1 cellular context compared by ENCODE assay signal in genomic region chr2:195513119-195513518, GRCh38.
TF ChIP-seq lines count a peak whose summit lies in the region.

No MANE protein-coding gene starts in this region.

TF ChIP-seq in K562, 482 proteins besides CTCF, POLR2A, EP300 and RAD21 (continued from another document and continues in another):
- TF ChIP-seq ZNF398 (CRISPR knock-in tag; IDR thresholded peaks at IDR 0.05) (no peak), ZNF696 (CRISPR knock-in tag; conservative IDR thresholded peaks at IDR 0.05) (no peak), USF2 (CRISPR knock-in tag; IDR thresholded peaks at IDR 0.05) (no peak), NR1H2 (CRISPR knock-in tag; IDR thresholded peaks at IDR 0.05) (no peak), MAFF (IDR thresholded peaks at IDR 0.05; ENCODE audit: low read length) (no peak; the same call in 1 of the 2 replicates), DIDO1 (tag; IDR thresholded peaks at IDR 0.05; ENCODE audit: low read depth) (no peak), ADNP (tag; IDR thresholded peaks at IDR 0.05) (no peak), ZNF274 (IDR thresholded peaks at IDR 0.05; ENCODE audit: borderline replicate concordance, low read depth, low read length) (no peak), CREB3L1 (IDR thresholded peaks at IDR 0.05; ENCODE audit: borderline replicate concordance, low read depth) (0 out of 2 replicates have a peak, but pooled peaks have one; percentile 8), FOXA3 (CRISPR knock-in tag; conservative IDR thresholded peaks at IDR 0.05 in 1 of 2, IDR thresholded peaks at IDR 0.05 in 1 of 2) (peak in 1 of 2 experiments; percentile 72; a peak in 2 of 4 replicates), ZNF75A (CRISPR knock-in tag; IDR thresholded peaks at IDR 0.05) (no peak), E4F1 (CRISPR knock-in tag; IDR thresholded peaks at IDR 0.05; ENCODE audit: borderline replicate concordance) (no peak), STAT5A (IDR thresholded peaks at IDR 0.05; ENCODE audit: borderline replicate concordance, low read length) (peak; percentile 89), ZBTB17 (CRISPR knock-in tag; IDR thresholded peaks at IDR 0.05) (0 out of 2 replicates have a peak, but pooled peaks have one; percentile 49), E2F4 (CRISPR knock-in tag; IDR thresholded peaks at IDR 0.05; ENCODE audit: low read depth) (no peak), ZNF778 (CRISPR knock-in tag; IDR thresholded peaks at IDR 0.05) (no peak), TCFL5 (CRISPR knock-in tag; conservative IDR thresholded peaks at IDR 0.05) (no peak), BRD4 (IDR thresholded peaks at IDR 0.05) (no peak), HDAC1 (IDR thresholded peaks at IDR 0.05) (peak in 1 of 2 experiments; percentile 62; a peak in 1 of 4 replicates), ATF4 (CRISPR knock-in tag; IDR thresholded peaks at IDR 0.05) (no peak; the same call in 1 of the 2 replicates), ZNF165 (CRISPR knock-in tag; IDR thresholded peaks at IDR 0.05; ENCODE audit: borderline replicate concordance) (no peak), MLLT1 (IDR thresholded peaks at IDR 0.05) (no peak), ZNF280A (IDR thresholded peaks at IDR 0.05; ENCODE audit: low read depth, partially characterized antibody) (no peak), ZNF174 (CRISPR knock-in tag; IDR thresholded peaks at IDR 0.05) (no peak), BCL6 (CRISPR knock-in tag; IDR thresholded peaks at IDR 0.05) (no peak), ZNF609 (CRISPR knock-in tag; IDR thresholded peaks at IDR 0.05; ENCODE audit: borderline replicate concordance) (no peak), NCOR1 (IDR thresholded peaks at IDR 0.05) (peak; percentile 95), POU5F1 (IDR thresholded peaks at IDR 0.05; ENCODE audit: borderline replicate concordance, low read depth, low read length, partially characterized antibody) (no peak), TEAD4 (IDR thresholded peaks at IDR 0.05; ENCODE audit: low read length) (peak; percentile 96), TEAD4 (CRISPR knock-in tag; IDR thresholded peaks at IDR 0.05; ENCODE audit: borderline replicate concordance) (no peak), ATF7 (IDR thresholded peaks at IDR 0.05) (0 out of 2 replicates have a peak, but pooled peaks have one; percentile 14), SETDB1 (IDR thresholded peaks at IDR 0.05; ENCODE audit: low read length) (no peak), RBFOX2 (IDR thresholded peaks at IDR 0.05; ENCODE audit: low read depth, low read length) (no peak), ESRRB (CRISPR knock-in tag; IDR thresholded peaks at IDR 0.05; ENCODE audit: borderline replicate concordance) (no peak), SMARCB1 (IDR thresholded peaks at IDR 0.05; ENCODE audit: insufficient read length, low read depth) (no peak), ZNF507 (tag; conservative IDR thresholded peaks at IDR 0.05) (no peak), CUX1 (CRISPR knock-in tag; IDR thresholded peaks at IDR 0.05) (no peak), L3MBTL2 (IDR thresholded peaks at IDR 0.05) (peak; percentile 69; the same call in 1 of the 2 replicates)
